ENCODE assay signal across 15 cellular contexts in genomic region chr21:39051561-39051949, GRCh38.
A peak's percentile ranks its signal among the peaks of the same experiment; 100 is the strongest.
DNase-seq lines count a peak whose midpoint lies in the region; ATAC-seq and TF ChIP-seq lines count a peak whose summit lies in the region.
"Had no signal": no experiment of that assay in that cellular context is flagged by ENCODE, and none has a peak within 500 bp of the region (broad histone marks: within the 10 kb centered on the region; RNA-seq: fewer than 3 reads in every experiment).

No MANE protein-coding gene starts in this region.

- peak overlapping the region; percentile 86 for H3K27ac Mint-ChIP-seq in HFFc6

- H3K27me3 ChIP-seq in brain microvascular endothelial cell (replicated peaks) (no peaks in the 10 kb centered on the region), gastroesophageal sphincter (no peaks in the 10 kb centered on the region)
- H3K27me3 ChIP-seq: neutrophil, thyroid gland had no signal

- TF ChIP-seq CTCF in HFFc6 (IDR thresholded peaks at IDR 0.05) (no peak), brain microvascular endothelial cell (IDR thresholded peaks at IDR 0.05; ENCODE audit: low read depth, low read length, missing control alignments) (no peak), gastroesophageal sphincter (IDR thresholded peaks at IDR 0.05) (no peak)

- TF ChIP-seq POLR2A in gastroesophageal sphincter (IDR thresholded peaks at IDR 0.05) = no peak

- peaks cover 47% of the 10 kb centered on the region for H3K4me1 Mint-ChIP-seq in HFFc6 (ENCODE audit: low read depth)

- no peak for TF ChIP-seq EP300 in gastroesophageal sphincter (IDR thresholded peaks at IDR 0.05)

- WGBS in gastroesophageal sphincter (ENCODE audit: low coverage in 1 of 2), 2 donors = 62 to 79% methylated on average over 3 to 4 of the region's 4 CpGs

- peak; percentile 80 for DNase-seq in AG08395 (ENCODE audit: low spot score)
- peak; percentile 90 for DNase-seq in HFFc6
- DNase-seq in brain microvascular endothelial cell = peak; percentile 37
- DNase-seq in left kidney (ENCODE audit: low read depth, low spot score) = peak; percentile 37
- DNase-seq in GM19240 (ENCODE audit: insufficient read length, low spot score) = no peak
- DNase-seq: effector memory CD4-positive, alpha-beta T cell; left ventricle myocardium superior; NCI-H1048; NCI-H2171 treated with DMSO at 0.1 percent for 48 hours had no signal

- ATAC-seq in HG02763 (IDR thresholded peaks at IDR 0.05; ENCODE audit: unreplicated experiment) = no peak
- ATAC-seq in gastroesophageal sphincter = no peak
- no peak for ATAC-seq in HG03565 (IDR thresholded peaks at IDR 0.05; ENCODE audit: unreplicated experiment)

- in situ Hi-C loops in brain microvascular endothelial cell (cut with HindIII; ENCODE audit: low pct_ligation_motif_present, low sequenced_read_pairs) = no loop called here

- H3K36me3 Mint-ChIP-seq in HFFc6 (ENCODE audit: low read depth) = 0 out of 2 replicates have a peak, but pooled peaks cover 4% of the 10 kb centered on the region

- H3K36me3 ChIP-seq in brain microvascular endothelial cell (replicated peaks) (no peaks in the 10 kb centered on the region), gastroesophageal sphincter (no peaks in the 10 kb centered on the region)
- H3K36me3 ChIP-seq: neutrophil, thyroid gland had no signal

- H3K9me3 Mint-ChIP-seq in HFFc6 = no peaks in the 10 kb centered on the region

- no peak overlapping the region for H3K27ac ChIP-seq in brain microvascular endothelial cell
- H3K27ac ChIP-seq in gastroesophageal sphincter = no peak overlapping the region
- H3K27ac ChIP-seq: neutrophil, thyroid gland, VCaP had no signal

- H3K27me3 Mint-ChIP-seq in HFFc6 (ENCODE audit: insufficient read depth) = peaks cover under 1% of the 10 kb centered on the region

- peaks cover 0 to 18% (median 0%) of the 10 kb centered on the region in 3 donors for H3K4me1 ChIP-seq in gastroesophageal sphincter

- peak overlapping the region; percentile 6 for H3K4me3 Mint-ChIP-seq in HFFc6

- no peak overlapping the region for H3K4me3 ChIP-seq in brain microvascular endothelial cell (ENCODE audit: low read depth, low read length)
- no peak overlapping the region for H3K4me3 ChIP-seq in gastroesophageal sphincter
- H3K4me3 ChIP-seq: thyroid gland had no signal

- H3K9me3 ChIP-seq in gastroesophageal sphincter = no peaks in the 10 kb centered on the region
- H3K9me3 ChIP-seq: neutrophil, thyroid gland had no signal
